8 cellular contexts compared by ENCODE assay signal in the genomic region with DNA sequence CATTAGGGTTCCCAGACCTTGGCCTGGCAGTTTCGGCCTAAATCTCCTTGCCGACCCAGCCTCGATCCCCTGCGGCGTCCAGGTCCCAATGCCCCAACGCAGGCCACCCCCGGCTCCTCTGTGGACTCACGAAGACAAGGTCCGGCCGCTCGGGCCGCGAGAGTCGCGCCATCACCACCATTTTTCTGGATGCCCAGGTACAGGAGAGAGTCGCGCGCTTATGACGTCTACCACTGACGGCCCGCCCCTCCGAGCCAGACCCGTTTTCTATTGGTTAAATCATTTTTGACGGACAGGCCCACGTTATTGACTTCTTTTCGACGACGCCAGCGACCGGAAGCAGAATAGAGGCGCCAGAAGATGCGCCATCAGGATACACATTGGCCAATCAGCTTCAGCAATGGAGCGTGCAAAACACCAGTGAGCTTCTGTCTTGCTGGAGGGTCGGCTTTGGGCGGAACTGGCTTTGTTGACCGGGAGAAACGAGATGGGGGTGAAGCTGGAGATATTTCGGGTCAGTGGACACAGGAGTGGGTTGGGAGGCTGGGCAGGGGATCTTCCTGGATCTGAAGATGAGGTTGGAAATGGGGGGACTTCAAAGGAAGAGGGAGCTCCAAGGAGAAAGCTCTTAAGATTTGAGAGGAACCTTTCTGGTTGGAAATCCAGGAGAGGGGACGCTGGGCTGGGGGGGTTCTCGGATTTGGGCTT. TPM values are rescaled to one million over a fixed set of nuclear protein-coding genes. Genes with fewer than 3 reads are reported as not detected.
DNase-seq lines count a peak whose midpoint lies in the region; ATAC-seq and TF ChIP-seq lines count a peak whose summit lies in the region.

A gene with protein sequence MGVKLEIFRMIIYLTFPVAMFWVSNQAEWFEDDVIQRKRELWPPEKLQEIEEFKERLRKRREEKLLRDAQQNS (plus strand): TSS at position 447 of the 708 bp plus-strand sequence. CDS start 41 bp downstream, at position 488.
TSS of gene XAB2 (minus strand) at position 199 of the 708 bp plus-strand sequence. CDS start at position 181, 18 bp downstream.

- H3K36me3 ChIP-seq in left lung: peaks cover 0 to 42% of the 10 kb centered on the region in 2 donors

- no peaks in the 10 kb centered on the region for H3K27me3 ChIP-seq in left lung

- intact Hi-C loops in left lung (cut with DNase I): no loop called here

- DNase-seq in C1 segment of cervical spinal cord (lab: John Stamatoyannopoulos, UW) (peak; percentile 72 to 98 (median 95)), NCI-H82 (lab: John Stamatoyannopoulos, UW) (peak; percentile 98), dermis blood vessel endothelial cell (peak; percentile 99), left lung (peak; percentile 92 to 96)
- peak; percentile 91 to 94 for DNase-seq in activated CD4-positive, alpha-beta T cell treated with anti-CD3 and anti-CD28 coated beads, Interleukin-2, amount 50 U/mL, for 48 hours
- DNase-seq in stimulated activated CD4-positive, alpha-beta T cell treated with anti-CD3 and anti-CD28 coated beads, Interleukin-2, amount 100 ng/mL, for 48 hours: peak; percentile 91 to 93

- peak within 1 kb of the TSS; percentile 75 to 96 for H3K4me3 ChIP-seq in left lung

- peaks cover 14 to 33% of the 10 kb centered on the region in 2 donors for H3K4me1 ChIP-seq in left lung

- ATAC-seq in GM19372 (IDR thresholded peaks at IDR 0.05; ENCODE audit: low read depth, unreplicated experiment) (peak; percentile 95), HG03565 (IDR thresholded peaks at IDR 0.05; ENCODE audit: unreplicated experiment) (peak; percentile 90), left lung (peak; percentile 99)

- H3K27ac ChIP-seq in left lung: peak within 1 kb of the TSS; percentile 65 to 86

- no peak for TF ChIP-seq CTCF in left lung (IDR thresholded peaks at IDR 0.05)

- H3K9me3 ChIP-seq in left lung: no peaks in the 10 kb centered on the region

RNA-seq across cellular contexts. Expression of the first gene that starts in this region (rescaled TPM):
- total RNA-seq in dermis blood vessel endothelial cell: 12.7 and 24.7 TPM in 2 replicates
- total RNA-seq in left lung: 10 to 100 TPM; 92.6 to 98.6 TPM

RNA-seq across cellular contexts. Expression of gene XAB2, which starts in this region (rescaled TPM):
- total RNA-seq in dermis blood vessel endothelial cell (25.2 and 52.9 TPM in 2 replicates), left lung (10 to 100 TPM; 32.8 to 33.7 TPM)

Comparison
In these comparisons a context has a peak if more than half of its experiments do, and no peak if none do; other contexts are left out.
1. Peak in every context shown above with its lines: DNase-seq, ATAC-seq, H3K4me3 ChIP-seq and H3K27ac ChIP-seq.